18 cellular contexts compared by ENCODE assay signal in genomic region chr2:218382785-218383184, GRCh38. TPM values are rescaled to one million over a fixed set of nuclear protein-coding genes. Genes with fewer than 3 reads are reported as not detected.
DNase-seq lines count a peak whose midpoint lies in the region; ATAC-seq and TF ChIP-seq lines count a peak whose summit lies in the region.
"Had no signal": no experiment of that assay in that cellular context is flagged by ENCODE, and none has a peak within 500 bp of the region (broad histone marks: within the 10 kb centered on the region; RNA-seq: fewer than 3 reads in every experiment).

No MANE protein-coding gene starts in this region.

- H3K27ac Mint-ChIP-seq in CD14-positive monocyte: peak overlapping the region; percentile 98 to 100 (median 99)
- H3K27ac Mint-ChIP-seq: CD4-positive, alpha-beta T cell; HFFc6 had no signal

- H3K4me1 Mint-ChIP-seq in CD14-positive monocyte: peaks cover 65% of the 10 kb centered on the region

- peak overlapping the region; percentile 100 for H3K4me3 Mint-ChIP-seq in CD14-positive monocyte
- H3K4me3 Mint-ChIP-seq: CD4-positive, alpha-beta T cell; HFFc6 had no signal

- peaks cover 41 to 56% of the 10 kb centered on the region in 2 donors for H3K36me3 Mint-ChIP-seq in CD14-positive monocyte

- H3K9me3 ChIP-seq in neutrophil (no peaks in the 10 kb centered on the region), tibial artery (no peaks in the 10 kb centered on the region)
- H3K9me3 ChIP-seq: A549, MG63 had no signal

- TF ChIP-seq CTCF in CD14-positive monocyte (IDR thresholded peaks at IDR 0.05): no peak
- no peak for TF ChIP-seq CTCF in neutrophil (IDR thresholded peaks at IDR 0.05)
- no peak for TF ChIP-seq CTCF in tibial artery (IDR thresholded peaks at IDR 0.05)

- DNase-seq in CD14-positive monocyte (ENCODE audit: low spot score) (no peak), tibial artery (no peak), COLO829 (ENCODE audit: low spot score) (no peak)
- DNase-seq: CD4-positive, alpha-beta T cell; DMS79; HFFc6; MG63; NCI-H1105 treated with DMSO at 0.1 percent for 48 hours; NCI-H187; NCI-H446; NCI-H748 treated with DMSO at 0.1 percent for 48 hours; PC-9 had no signal

- H3K9me3 Mint-ChIP-seq in CD14-positive monocyte: peaks cover 0 to 2% (median 0%) of the 10 kb centered on the region in 7 donors
- H3K9me3 Mint-ChIP-seq: CD4-positive, alpha-beta T cell; HFFc6 had no signal

- no peak for ATAC-seq in GM21737 (IDR thresholded peaks at IDR 0.05; ENCODE audit: unreplicated experiment)
- ATAC-seq in GM19351 (IDR thresholded peaks at IDR 0.05; ENCODE audit: unreplicated experiment): no peak
- ATAC-seq: A549 had no signal

- intact Hi-C loops in CD14-positive monocyte (cut with micrococcal nuclease): loop anchor here (2.0 to 5.0 kb wide), 2 partner anchors 14 to 90 kb away; partner anchors contain the start of gene TMBIM1 (in 1 of the 2)
- intact Hi-C loops in tibial artery (cut with DNase I; ENCODE audit: low total_unique reads): no loop called here

- H3K36me3 ChIP-seq in neutrophil: peaks cover 43% of the 10 kb centered on the region
- H3K36me3 ChIP-seq in tibial artery: no peaks in the 10 kb centered on the region
- H3K36me3 ChIP-seq: MG63 had no signal

- peak overlapping the region; percentile 31 for H3K27ac ChIP-seq in layer of hippocampus (ENCODE audit: low read depth, low read length)
- H3K27ac ChIP-seq in neutrophil: peak overlapping the region; percentile 98
- peak overlapping the region in 1 of 2 donors; percentile 3 for H3K27ac ChIP-seq in tibial artery
- H3K27ac ChIP-seq: PC-9 had no signal

- no peaks in the 10 kb centered on the region for H3K27me3 ChIP-seq in layer of hippocampus (ENCODE audit: control insufficient read depth, insufficient read depth, low read length)
- H3K27me3 ChIP-seq in neutrophil: no peaks in the 10 kb centered on the region
- H3K27me3 ChIP-seq in tibial artery: peaks cover 0 to 4% of the 10 kb centered on the region in 2 donors
- H3K27me3 ChIP-seq: MG63 had no signal

- H3K4me3 ChIP-seq in neutrophil (ENCODE audit: low read depth in 1 of 2, low read length in 1 of 2) (peak overlapping the region; percentile 76 to 100), tibial artery (peak overlapping the region; percentile 21 to 31)
- H3K4me3 ChIP-seq: A549, MG63, PC-9 had no signal

- H3K4me1 ChIP-seq in neutrophil (ENCODE audit: control insufficient read depth in 1 of 2, insufficient read depth in 1 of 2, low read depth in 1 of 2, low read length in 1 of 2) (peaks cover 83 to 94% of the 10 kb centered on the region in 2 experiments), tibial artery (peaks cover 0 to 8% (median 7%) of the 10 kb centered on the region in 4 donors)

- peaks cover 0 to 2% (median 0%) of the 10 kb centered on the region in 3 donors for H3K27me3 Mint-ChIP-seq in CD14-positive monocyte (ENCODE audit: low read depth in 3 of 3)
- H3K27me3 Mint-ChIP-seq: CD4-positive, alpha-beta T cell had no signal

RNA-seq across cellular contexts. Expression of gene SLC11A1, which starts 0.7 kb away (rescaled TPM):
- polyA plus RNA-seq in CD14-positive monocyte: 100 to 1,000 TPM; 184 to 352 TPM

RNA-seq across cellular contexts. Expression of gene CTDSP1, which starts 16.9 kb away (rescaled TPM):
- polyA plus RNA-seq in CD14-positive monocyte: 10 to 100 TPM; 46.4 to 49.9 TPM

RNA-seq across cellular contexts. Expression of gene CATIP, which starts 26.1 kb away (rescaled TPM):
- polyA plus RNA-seq in CD14-positive monocyte: 1 to 10 TPM; 2.9 to 5.5 TPM
- polyA plus RNA-seq: H1 had no signal

RNA-seq across cellular contexts. Expression of gene VIL1, which starts 36.1 kb away (rescaled TPM):
- polyA plus RNA-seq in CD14-positive monocyte: not detected
